In the genomic region with DNA sequence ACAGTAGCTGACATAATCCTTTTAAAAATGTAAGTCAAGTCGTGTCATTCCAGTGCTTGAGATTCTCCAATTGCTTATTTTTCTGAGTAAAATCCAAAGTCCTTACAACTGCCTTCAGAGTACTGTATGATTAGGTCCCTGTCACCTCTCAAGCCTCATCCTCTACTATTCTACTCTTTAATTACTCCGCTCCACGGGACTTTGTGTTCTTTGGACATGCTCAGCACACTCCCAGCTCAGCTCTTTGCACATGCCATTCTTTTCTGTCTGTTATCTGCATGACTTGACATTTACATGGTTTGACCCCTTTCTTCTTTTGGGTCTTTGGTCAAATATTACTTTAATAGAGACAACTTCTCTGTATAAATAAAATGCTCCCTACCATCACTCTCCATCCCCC, we compare ENCODE assay signal across 1 cellular context.
TF ChIP-seq lines count a peak whose summit lies in the region.

No MANE protein-coding gene starts in this region.

TF ChIP-seq in HepG2, 621 proteins besides CTCF, POLR2A, EP300 and RAD21:
- TF ChIP-seq, protein P1, sequence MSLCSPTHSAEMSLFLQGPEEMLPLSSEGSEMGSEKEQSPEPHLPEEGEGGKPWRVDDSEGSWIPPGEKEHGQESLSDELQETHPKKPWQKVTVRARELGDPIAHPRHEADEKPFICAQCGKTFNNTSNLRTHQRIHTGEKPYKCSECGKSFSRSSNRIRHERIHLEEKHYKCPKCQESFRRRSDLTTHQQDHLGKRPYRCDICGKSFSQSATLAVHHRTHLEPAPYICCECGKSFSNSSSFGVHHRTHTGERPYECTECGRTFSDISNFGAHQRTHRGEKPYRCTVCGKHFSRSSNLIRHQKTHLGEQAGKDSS (CRISPR knock-in tag; IDR thresholded peaks at IDR 0.05; ENCODE audit: borderline replicate concordance, low read depth), result no peak
- no peak for TF ChIP-seq ZNF761 (CRISPR knock-in tag; conservative IDR thresholded peaks at IDR 0.05)
- 0 out of 2 replicates have a peak, but pooled peaks have one; percentile 15 for TF ChIP-seq NFE2L2 (IDR thresholded peaks at IDR 0.05; ENCODE audit: low read length)
